Comparison of ENCODE assay signal across 1 cellular context in genomic region chr17:297758-298157, GRCh38.
TF ChIP-seq lines count a peak whose summit lies in the region.

No MANE protein-coding gene starts in this region.

TF ChIP-seq in SK-N-SH, 30 proteins besides CTCF, POLR2A, EP300 and RAD21 (continued from another document):
- TF ChIP-seq, protein P1, sequence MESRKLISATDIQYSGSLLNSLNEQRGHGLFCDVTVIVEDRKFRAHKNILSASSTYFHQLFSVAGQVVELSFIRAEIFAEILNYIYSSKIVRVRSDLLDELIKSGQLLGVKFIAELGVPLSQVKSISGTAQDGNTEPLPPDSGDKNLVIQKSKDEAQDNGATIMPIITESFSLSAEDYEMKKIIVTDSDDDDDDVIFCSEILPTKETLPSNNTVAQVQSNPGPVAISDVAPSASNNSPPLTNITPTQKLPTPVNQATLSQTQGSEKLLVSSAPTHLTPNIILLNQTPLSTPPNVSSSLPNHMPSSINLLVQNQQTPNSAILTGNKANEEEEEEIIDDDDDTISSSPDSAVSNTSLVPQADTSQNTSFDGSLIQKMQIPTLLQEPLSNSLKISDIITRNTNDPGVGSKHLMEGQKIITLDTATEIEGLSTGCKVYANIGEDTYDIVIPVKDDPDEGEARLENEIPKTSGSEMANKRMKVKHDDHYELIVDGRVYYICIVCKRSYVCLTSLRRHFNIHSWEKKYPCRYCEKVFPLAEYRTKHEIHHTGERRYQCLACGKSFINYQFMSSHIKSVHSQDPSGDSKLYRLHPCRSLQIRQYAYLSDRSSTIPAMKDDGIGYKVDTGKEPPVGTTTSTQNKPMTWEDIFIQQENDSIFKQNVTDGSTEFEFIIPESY (IDR thresholded peaks at IDR 0.05; ENCODE audit: borderline replicate concordance, low read depth) = no peak
- TF ChIP-seq, protein P2, sequence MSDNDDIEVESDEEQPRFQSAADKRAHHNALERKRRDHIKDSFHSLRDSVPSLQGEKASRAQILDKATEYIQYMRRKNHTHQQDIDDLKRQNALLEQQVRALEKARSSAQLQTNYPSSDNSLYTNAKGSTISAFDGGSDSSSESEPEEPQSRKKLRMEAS (IDR thresholded peaks at IDR 0.05; ENCODE audit: low read depth) = no peak
